In genomic region chr1:174166530-174167328, GRCh38 we compare ENCODE assay signal across 15 cellular contexts. TPM values are rescaled to one million over a fixed set of nuclear protein-coding genes. Genes with fewer than 3 reads are reported as not detected.
DNase-seq lines count a peak whose midpoint lies in the region; ATAC-seq and TF ChIP-seq lines count a peak whose summit lies in the region.
"Had no signal": no experiment of that assay in that cellular context is flagged by ENCODE, and none has a peak within 500 bp of the region (broad histone marks: within the 10 kb centered on the region; RNA-seq: fewer than 3 reads in every experiment).

No MANE protein-coding gene starts in this region.

- peak overlapping the region; percentile 68 for H3K27ac ChIP-seq in OCI-LY1 (ENCODE audit: low read depth, low read length, poor library complexity, severe bottlenecking)
- H3K27ac ChIP-seq: HL-60, tibial artery had no signal

- no peaks in the 10 kb centered on the region for H3F3A ChIP-seq in OCI-LY1 (ENCODE audit: insufficient read depth, low read length)

- H3K4me1 ChIP-seq in OCI-LY1 (ENCODE audit: insufficient read depth, low read length, severe bottlenecking): peaks cover 77% of the 10 kb centered on the region
- H3K4me1 ChIP-seq in endocrine pancreas (ENCODE audit: control insufficient read depth, insufficient read depth, low read length): peaks cover 19% of the 10 kb centered on the region
- H3K4me1 ChIP-seq: tibial artery had no signal

- H3K27ac Mint-ChIP-seq in activated CD4-positive, alpha-beta memory T cell treated with anti-CD3 and anti-CD28 coated beads, Interleukin-2, amount 10 ng/mL, durations not matched to agents 7 days and 5 days: peak overlapping the region; percentile 1
- no peak overlapping the region for H3K27ac Mint-ChIP-seq in activated CD4-positive, alpha-beta memory T cell treated with anti-CD3 and anti-CD28 coated beads for 36 hours
- H3K27ac Mint-ChIP-seq in neural crest cell (ENCODE audit: unreplicated experiment): peak overlapping the region; percentile 72
- H3K27ac Mint-ChIP-seq: T-helper 2 cell treated with Interferon-gamma antibody and Interleukin-4, amounts not matched to agents 5 μg/mL and 100 μg/mL, for 36 hours had no signal

- peak overlapping the region; percentile 31 for H3K4me2 ChIP-seq in OCI-LY1 (ENCODE audit: low read length)

- no peak for ATAC-seq in HG03025 (IDR thresholded peaks at IDR 0.05; ENCODE audit: low FRiP score, unreplicated experiment)
- ATAC-seq in HG02571 (IDR thresholded peaks at IDR 0.05; ENCODE audit: unreplicated experiment): no peak

- peak overlapping the region; percentile 16; the same call in 1 of the 2 replicates for H3K9ac ChIP-seq in OCI-LY1 (ENCODE audit: low read length)
- no peak overlapping the region for H3K9ac ChIP-seq in endocrine pancreas (ENCODE audit: control insufficient read depth, insufficient read depth, low read length)

- no peaks in the 10 kb centered on the region for H3K27me3 Mint-ChIP-seq in activated CD4-positive, alpha-beta memory T cell treated with anti-CD3 and anti-CD28 coated beads, Interleukin-2, amount 10 ng/mL, durations not matched to agents 7 days and 5 days
- H3K27me3 Mint-ChIP-seq in activated CD4-positive, alpha-beta memory T cell treated with anti-CD3 and anti-CD28 coated beads for 36 hours: no peaks in the 10 kb centered on the region
- H3K27me3 Mint-ChIP-seq in neural crest cell (ENCODE audit: low read depth): no peaks in the 10 kb centered on the region

- no peaks in the 10 kb centered on the region for H3K9me2 ChIP-seq in OCI-LY1 (ENCODE audit: low read depth, low read length)

- H3K36me3 Mint-ChIP-seq in activated CD4-positive, alpha-beta memory T cell treated with anti-CD3 and anti-CD28 coated beads, Interleukin-2, amount 10 ng/mL, durations not matched to agents 7 days and 5 days (ENCODE audit: low read depth): peaks cover 45% of the 10 kb centered on the region
- H3K36me3 Mint-ChIP-seq in activated CD4-positive, alpha-beta memory T cell treated with anti-CD3 and anti-CD28 coated beads for 36 hours: peaks cover 14% of the 10 kb centered on the region
- H3K36me3 Mint-ChIP-seq in neural crest cell (ENCODE audit: low read depth): no peaks in the 10 kb centered on the region

- H3K4me3 ChIP-seq in OCI-LY1 (ENCODE audit: low read depth, low read length, poor library complexity, severe bottlenecking) (peak overlapping the region; percentile 15), endocrine pancreas (ENCODE audit: control insufficient read depth, insufficient read depth, low read length) (peak overlapping the region; percentile 44)
- H3K4me3 ChIP-seq: tibial artery had no signal

- intact Hi-C loops in activated CD4-positive, alpha-beta memory T cell treated with anti-CD3 and anti-CD28 coated beads for 36 hours (cut with micrococcal nuclease): loop anchor here (1.0 kb wide), 1 partner anchor 9 kb away; no protein-coding TSS in a partner anchor

- H3K36me3 ChIP-seq in OCI-LY1 (ENCODE audit: insufficient read depth, low read length): peaks cover 3% of the 10 kb centered on the region; the same call in 1 of the 2 replicates
- H3K36me3 ChIP-seq in endocrine pancreas (ENCODE audit: control insufficient read depth, insufficient read depth, low read length): no peaks in the 10 kb centered on the region
- H3K36me3 ChIP-seq: tibial artery had no signal

- no peak for DNase-seq in activated CD4-positive, alpha-beta memory T cell treated with anti-CD3 and anti-CD28 coated beads, Interleukin-2, amount 10 ng/mL, durations not matched to agents 7 days and 5 days
- DNase-seq in activated CD4-positive, alpha-beta memory T cell treated with anti-CD3 and anti-CD28 coated beads for 36 hours: no peak
- DNase-seq in neural crest cell (ENCODE audit: low read depth, low spot score): no peak
- DNase-seq in anterior cingulate cortex (lab: John Stamatoyannopoulos, UW): no peak
- DNase-seq: 8988T; activated CD8-positive, alpha-beta memory T cell treated with anti-CD3 and anti-CD28 coated beads for 24 hours; Caco-2; NCI-H226; tibial artery had no signal

- no peaks in the 10 kb centered on the region for H3K9me3 ChIP-seq in OCI-LY1 (ENCODE audit: low read length)
- H3K9me3 ChIP-seq in endocrine pancreas (ENCODE audit: control insufficient read depth, low read length): no peaks in the 10 kb centered on the region
- H3K9me3 ChIP-seq: Caco-2, tibial artery had no signal

- H2AFZ ChIP-seq in OCI-LY1 (ENCODE audit: low read length): no peak overlapping the region

- H3K27me3 ChIP-seq in OCI-LY1 (ENCODE audit: insufficient read depth, low read length) (no peaks in the 10 kb centered on the region), endocrine pancreas (ENCODE audit: control insufficient read depth, insufficient read depth, low read length) (no peaks in the 10 kb centered on the region)
- H3K27me3 ChIP-seq: tibial artery had no signal

- H3K4me3 Mint-ChIP-seq in activated CD4-positive, alpha-beta memory T cell treated with anti-CD3 and anti-CD28 coated beads, Interleukin-2, amount 10 ng/mL, durations not matched to agents 7 days and 5 days: no peak overlapping the region
- H3K4me3 Mint-ChIP-seq in activated CD4-positive, alpha-beta memory T cell treated with anti-CD3 and anti-CD28 coated beads for 36 hours: no peak overlapping the region
- H3K4me3 Mint-ChIP-seq in neural crest cell: no peak overlapping the region
- H3K4me3 Mint-ChIP-seq: T-helper 2 cell treated with Interferon-gamma antibody and Interleukin-4, amounts not matched to agents 5 μg/mL and 100 μg/mL, for 36 hours had no signal

- H3K9me3 Mint-ChIP-seq in activated CD4-positive, alpha-beta memory T cell treated with anti-CD3 and anti-CD28 coated beads, Interleukin-2, amount 10 ng/mL, durations not matched to agents 7 days and 5 days: no peaks in the 10 kb centered on the region
- no peaks in the 10 kb centered on the region for H3K9me3 Mint-ChIP-seq in activated CD4-positive, alpha-beta memory T cell treated with anti-CD3 and anti-CD28 coated beads for 36 hours
- H3K9me3 Mint-ChIP-seq in neural crest cell: no peaks in the 10 kb centered on the region
- H3K9me3 Mint-ChIP-seq: T-helper 2 cell treated with Interferon-gamma antibody and Interleukin-4, amounts not matched to agents 5 μg/mL and 100 μg/mL, for 36 hours had no signal

- POLR2A ChIA-PET in activated CD4-positive, alpha-beta memory T cell treated with anti-CD3 and anti-CD28 coated beads, Interleukin-2, amount 10 ng/mL, durations not matched to agents 7 days and 5 days (lab: Charles Lee): interaction anchor here (1.0 to 1.7 kb wide), 5 partner anchors 8 to 38 kb away, joined by 4 to 6 read pairs (median 5); no protein-coding TSS in a partner anchor
- POLR2A ChIA-PET in activated CD4-positive, alpha-beta memory T cell treated with anti-CD3 and anti-CD28 coated beads for 36 hours (lab: Charles Lee): interaction anchor here (0.5 to 1.7 kb wide), 5 partner anchors 8 to 113 kb away, joined by 4 to 6 read pairs (median 4); no protein-coding TSS in a partner anchor

- CTCF ChIA-PET in activated CD4-positive, alpha-beta memory T cell treated with anti-CD3 and anti-CD28 coated beads, Interleukin-2, amount 10 ng/mL, durations not matched to agents 7 days and 5 days (lab: Charles Lee): interaction anchor here (1.2 to 1.3 kb wide), 2 partner anchors 13 to 51 kb away, joined by 3 to 5 read pairs; no protein-coding TSS in a partner anchor
- CTCF ChIA-PET in activated CD4-positive, alpha-beta memory T cell treated with anti-CD3 and anti-CD28 coated beads for 36 hours (lab: Charles Lee): interaction anchor here (1.2 to 1.4 kb wide), 3 partner anchors 8 to 53 kb away, joined by 3 to 4 read pairs (median 4); no protein-coding TSS in a partner anchor

- no peak for TF ChIP-seq CTCF in OCI-LY1 (IDR thresholded peaks at IDR 0.05; ENCODE audit: low read length)
- TF ChIP-seq CTCF in neural crest cell (conservative IDR thresholded peaks at IDR 0.05): no peak

- H3K4me1 Mint-ChIP-seq in activated CD4-positive, alpha-beta memory T cell treated with anti-CD3 and anti-CD28 coated beads, Interleukin-2, amount 10 ng/mL, durations not matched to agents 7 days and 5 days: peaks cover 40% of the 10 kb centered on the region
- peaks cover 57% of the 10 kb centered on the region for H3K4me1 Mint-ChIP-seq in activated CD4-positive, alpha-beta memory T cell treated with anti-CD3 and anti-CD28 coated beads for 36 hours (ENCODE audit: low read depth)
- peaks cover 5% of the 10 kb centered on the region for H3K4me1 Mint-ChIP-seq in neural crest cell

- no peaks in the 10 kb centered on the region for H4K20me1 ChIP-seq in OCI-LY1 (ENCODE audit: insufficient read depth, low read length)

- H3K79me2 ChIP-seq in OCI-LY1 (ENCODE audit: insufficient read depth, low read length): peaks cover 66% of the 10 kb centered on the region

RNA-seq across cellular contexts. Expression of gene RABGAP1L, which starts 7.4 kb away (rescaled TPM):
- total RNA-seq in activated CD4-positive, alpha-beta memory T cell treated with anti-CD3 and anti-CD28 coated beads, Interleukin-2, amount 10 ng/mL, durations not matched to agents 7 days and 5 days: 10 to 100 TPM; 76.8 to 80.5 TPM
- total RNA-seq in activated CD4-positive, alpha-beta memory T cell treated with anti-CD3 and anti-CD28 coated beads for 36 hours: 10 to 100 TPM; 30.5 to 30.9 TPM
- 23.1 and 25.6 TPM in 2 replicates for total RNA-seq in neural crest cell
